ENCODE assay signal across 9 cellular contexts in the genomic region with DNA sequence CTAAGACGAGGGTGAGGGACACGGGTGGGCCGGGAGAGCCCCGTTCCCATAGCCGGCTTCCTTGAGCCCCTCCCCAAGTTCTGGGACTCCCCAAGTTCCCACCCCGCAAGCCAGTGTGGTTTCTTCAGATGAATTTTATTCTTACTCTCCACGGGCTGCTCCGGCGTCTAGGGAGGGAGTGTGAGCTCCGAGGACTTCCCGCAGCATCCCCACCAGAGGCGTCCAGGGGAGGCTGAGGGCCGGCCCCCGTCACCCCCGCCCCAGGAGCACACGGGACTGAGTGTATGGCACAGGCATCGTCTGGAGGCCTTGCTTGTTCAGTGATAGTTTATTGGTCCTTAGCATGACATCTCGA. TPM values are rescaled to one million over a fixed set of nuclear protein-coding genes. Genes with fewer than 3 reads are reported as not detected.
DNase-seq lines count a peak whose midpoint lies in the region; ATAC-seq and TF ChIP-seq lines count a peak whose summit lies in the region.
"Had no signal": no experiment of that assay in that cellular context is flagged by ENCODE, and none has a peak within 500 bp of the region (broad histone marks: within the 10 kb centered on the region; RNA-seq: fewer than 3 reads in every experiment).

No MANE protein-coding gene starts in this region.

- H2BK5ac ChIP-seq in H9 (ENCODE audit: insufficient read length, low read length) (no peak overlapping the region), mesendoderm (ENCODE audit: low read length) (no peak overlapping the region)

- H3K9me3 ChIP-seq in H9 (ENCODE audit: control insufficient read depth, low read depth, low read length) (no peaks in the 10 kb centered on the region), duodenal mucosa (ENCODE audit: control insufficient read depth in 1 of 2, low read length in 2 of 2) (no peaks in the 10 kb centered on the region)

- H2BK12ac ChIP-seq in H9 (ENCODE audit: insufficient read length, low read depth, low read length) = no peak overlapping the region

- DNase-seq in H9 = no peak
- no peak for DNase-seq in mesendoderm
- DNase-seq in NCI-H345 (lab: John Stamatoyannopoulos, UW) = no peak
- no peak for DNase-seq in anterior cingulate cortex (lab: John Stamatoyannopoulos, UW)
- DNase-seq: NCI-H2081 had no signal

- H3K27me3 Mint-ChIP-seq in H9 (ENCODE audit: low read depth) = peaks cover 45% of the 10 kb centered on the region

- H3K27ac Mint-ChIP-seq in H9 = no peak overlapping the region

- peak overlapping the region; percentile 38 to 72 for H3K4me3 Mint-ChIP-seq in H9

- peaks cover 8% of the 10 kb centered on the region for H3K23me2 ChIP-seq in H9 (ENCODE audit: insufficient read length, low read depth, low read length, poor library complexity, severe bottlenecking)

- no peak overlapping the region for H2AFZ ChIP-seq in ACC112 (ENCODE audit: low read length, unreplicated experiment)
- no peak overlapping the region for H2AFZ ChIP-seq in H9 (ENCODE audit: low read length)

- H2BK20ac ChIP-seq in H9 (ENCODE audit: low read depth, low read length, poor library complexity, severe bottlenecking) = no peak overlapping the region

- no peak overlapping the region for H4K5ac ChIP-seq in H9 (ENCODE audit: insufficient read length, low read depth, low read length)
- no peak overlapping the region for H4K5ac ChIP-seq in mesendoderm (ENCODE audit: low read length)

- no peak overlapping the region for H2AK5ac ChIP-seq in H9 (ENCODE audit: insufficient read length, low read length)
- no peak overlapping the region for H2AK5ac ChIP-seq in mesendoderm (ENCODE audit: low read length)

- peaks cover 13 to 16% of the 10 kb centered on the region in 2 experiments for H3K4me1 Mint-ChIP-seq in H9

- TF ChIP-seq CTCF in H9 (conservative IDR thresholded peaks at IDR 0.05) = no peak

- H4K8ac ChIP-seq in H9 (replicated peaks; ENCODE audit: insufficient read length, low read depth, low read length) (no peak overlapping the region), mesendoderm (ENCODE audit: low read depth, low read length) (no peak overlapping the region)

- H3K14ac ChIP-seq in H9 (ENCODE audit: insufficient read depth, low read length) = no peak overlapping the region

- H4K20me1 ChIP-seq in H9 (ENCODE audit: control insufficient read depth, insufficient read depth, insufficient read length) = no peaks in the 10 kb centered on the region

- no peak overlapping the region for H3K56ac ChIP-seq in H9 (ENCODE audit: insufficient read length, low read depth, low read length)
- H3K56ac ChIP-seq in mesendoderm (ENCODE audit: low read length) = peak overlapping the region; percentile 54

- ATAC-seq in HG03439 (IDR thresholded peaks at IDR 0.05; ENCODE audit: unreplicated experiment) (no peak), GM18520 (IDR thresholded peaks at IDR 0.05; ENCODE audit: unreplicated experiment) (no peak)

- H3K79me1 ChIP-seq in H9 (ENCODE audit: insufficient read depth, low read depth, low read length, poor library complexity, severe bottlenecking) = no peaks in the 10 kb centered on the region
- H3K79me1 ChIP-seq in mesendoderm (ENCODE audit: low read length) = no peaks in the 10 kb centered on the region

- no peak overlapping the region for H3K4ac ChIP-seq in H9 (ENCODE audit: low read depth, low read length)
- no peak overlapping the region for H3K4ac ChIP-seq in mesendoderm (ENCODE audit: low read depth, low read length)

- no peak overlapping the region for H4K91ac ChIP-seq in H9 (ENCODE audit: insufficient read length, low read depth, low read length)

- H3K23ac ChIP-seq in H9 (ENCODE audit: insufficient read length, low read depth, low read length) (no peak overlapping the region), mesendoderm (ENCODE audit: low read length) (no peak overlapping the region)

- no peaks in the 10 kb centered on the region for H3K4me1 ChIP-seq in ACC112 (ENCODE audit: control insufficient read depth, insufficient read depth, low read length, unreplicated experiment)
- no peaks in the 10 kb centered on the region; the same call in 1 of the 2 replicates for H3K4me1 ChIP-seq in H9 (ENCODE audit: insufficient read depth, low read length)
- peaks cover 6 to 10% of the 10 kb centered on the region in 2 donors for H3K4me1 ChIP-seq in duodenal mucosa (ENCODE audit: control insufficient read depth in 1 of 2, insufficient read depth in 2 of 2, low read length in 2 of 2)
- H3K4me1 ChIP-seq in mesendoderm (ENCODE audit: control insufficient read depth, low read depth, low read length) = peaks cover 2% of the 10 kb centered on the region

- peaks cover 17% of the 10 kb centered on the region; the same call in 1 of the 2 replicates for H3K27me3 ChIP-seq in ACC112 (ENCODE audit: insufficient read depth, low read length)
- H3K27me3 ChIP-seq in H9 (ENCODE audit: insufficient read depth, low read length) = no peaks in the 10 kb centered on the region; the same call in 1 of the 2 replicates
- peaks cover 0 to 22% of the 10 kb centered on the region in 2 donors for H3K27me3 ChIP-seq in duodenal mucosa (ENCODE audit: control insufficient read depth in 1 of 2, insufficient read depth in 2 of 2, low read length in 2 of 2)
- no peaks in the 10 kb centered on the region for H3K27me3 ChIP-seq in mesendoderm (ENCODE audit: insufficient read depth, low read length, poor library complexity)

- no peak overlapping the region for H3T11ph ChIP-seq in H9 (ENCODE audit: low read length)

- H3K4me3 ChIP-seq in ACC112 (ENCODE audit: low read depth, low read length) (peak overlapping the region; percentile 50), duodenal mucosa (ENCODE audit: low read depth in 1 of 2, low read length in 2 of 2) (peak overlapping the region; percentile 13 to 43), mesendoderm (ENCODE audit: low read length) (no peak overlapping the region)

- H3K27ac ChIP-seq in ACC112 (ENCODE audit: low read depth, low read length) = no peak overlapping the region
- H3K27ac ChIP-seq in H9 (ENCODE audit: insufficient read length, low read depth, low read length) = no peak overlapping the region
- H3K27ac ChIP-seq in duodenal mucosa (ENCODE audit: low read depth, low read length) = no peak overlapping the region
- H3K27ac ChIP-seq in mesendoderm (ENCODE audit: low read depth, low read length) = no peak overlapping the region

- WGBS in H9 (ENCODE audit: extremely low coverage, insufficient read length, low lambda C conversion rate) = no CpG with 5 or more reads among the region's 18 CpGs
- no CpG with 5 or more reads among the region's 18 CpGs for WGBS in mesendoderm (ENCODE audit: extremely low coverage, insufficient coverage, low lambda C conversion rate)

- H3K9ac ChIP-seq in H9 (ENCODE audit: extremely low read depth, insufficient read length, low read length) = no peak overlapping the region
- no peak overlapping the region for H3K9ac ChIP-seq in duodenal mucosa (ENCODE audit: low read depth in 1 of 2, low read length in 2 of 2)
- peak overlapping the region; percentile 54 for H3K9ac ChIP-seq in mesendoderm (ENCODE audit: low read length)

- H3K18ac ChIP-seq in H9 (ENCODE audit: insufficient read length, low read depth, low read length) (no peak overlapping the region), mesendoderm (ENCODE audit: low read length) (no peak overlapping the region)

- H2BK15ac ChIP-seq in H9 (ENCODE audit: low read depth, low read length) = no peak overlapping the region
- H2BK15ac ChIP-seq in mesendoderm (replicated peaks; ENCODE audit: low read depth) = no peak overlapping the region

- H3K79me2 ChIP-seq in ACC112 (ENCODE audit: control insufficient read depth, insufficient read depth, low read length, unreplicated experiment) (no peaks in the 10 kb centered on the region), H9 (ENCODE audit: insufficient read depth, low read length) (no peaks in the 10 kb centered on the region), mesendoderm (ENCODE audit: control insufficient read depth, insufficient read depth, low read length) (no peaks in the 10 kb centered on the region)

- no peaks in the 10 kb centered on the region for H3K36me3 ChIP-seq in ACC112 (ENCODE audit: insufficient read depth, low read length)
- peaks cover 5 to 12% of the 10 kb centered on the region in 2 donors for H3K36me3 ChIP-seq in duodenal mucosa (ENCODE audit: control insufficient read depth in 1 of 2, insufficient read depth in 2 of 2, low read length in 2 of 2)
- H3K36me3 ChIP-seq in mesendoderm (ENCODE audit: control insufficient read depth, insufficient read depth, low read length) = no peaks in the 10 kb centered on the region

- H2BK120ac ChIP-seq in H9 (ENCODE audit: low read depth, low read length, poor library complexity, severe bottlenecking) (no peak overlapping the region), mesendoderm (ENCODE audit: low read depth, low read length) (no peak overlapping the region)

- no peaks in the 10 kb centered on the region for H3K9me3 Mint-ChIP-seq in H9

- no peaks in the 10 kb centered on the region; a peak in 2 of 7 replicates for H3K36me3 Mint-ChIP-seq in H9 (ENCODE audit: insufficient read depth in 1 of 3, low read depth in 3 of 3)

- peak overlapping the region; percentile 50 for H3K4me2 ChIP-seq in H9 (ENCODE audit: insufficient read depth, insufficient read length, low read length)
- peak overlapping the region; percentile 71 for H3K4me2 ChIP-seq in mesendoderm (ENCODE audit: low read length)

RNA-seq across cellular contexts. Expression of gene SLC4A11, which starts 10.0 kb away (rescaled TPM):
- 25.5 and 29.4 TPM in 2 replicates for total RNA-seq in H9 (2021)
- 5.1 TPM for polyA plus RNA-seq in mesendoderm (2013, experiment 1 of 2)
- 5.1 TPM for polyA plus RNA-seq in mesendoderm (2013, experiment 2 of 2)

RNA-seq across cellular contexts. Expression of gene ITPA, which starts 39.7 kb away (rescaled TPM):
- 70.2 and 74.5 TPM in 2 replicates for total RNA-seq in H9 (2021)
- 88.9 TPM for polyA plus RNA-seq in mesendoderm (2013, experiment 1 of 2)
- polyA plus RNA-seq in mesendoderm (2013, experiment 2 of 2) = 89.3 TPM

RNA-seq across cellular contexts. Expression of gene DDRGK1, which starts 44.5 kb away (rescaled TPM):
- total RNA-seq in H9 (2021) = 56.2 and 58.1 TPM in 2 replicates
- polyA plus RNA-seq in mesendoderm (2013, experiment 1 of 2) = 38.1 TPM
- 37.7 TPM for polyA plus RNA-seq in mesendoderm (2013, experiment 2 of 2)
